9 cellular contexts compared by ENCODE assay signal in genomic region chr16:8866118-8866883, GRCh38. TPM values are rescaled to one million over a fixed set of nuclear protein-coding genes. Genes with fewer than 3 reads are reported as not detected.
A peak's percentile ranks its signal among the peaks of the same experiment; 100 is the strongest.
DNase-seq lines count a peak whose midpoint lies in the region; ATAC-seq lines count a peak whose summit lies in the region.
"Had no signal": no experiment of that assay in that cellular context is flagged by ENCODE, and none has a peak within 500 bp of the region (broad histone marks: within the 10 kb centered on the region; RNA-seq: fewer than 3 reads in every experiment).

No MANE protein-coding gene starts in this region.

- no peak for ATAC-seq in activated T-helper 17 cell treated with anti-CD3 and anti-CD28 coated beads, Interleukin-2, amount 50 U/mL, for 72 hours (replicated peaks)
- ATAC-seq in right cardiac atrium (peak; percentile 11 to 21), HG03460 (IDR thresholded peaks at IDR 0.05; ENCODE audit: unreplicated experiment) (no peak)

- intact Hi-C loops in right cardiac atrium (cut with DNase I) = loop anchor here in 1 of 4 donors (10.0 kb wide), 1 partner anchor 72 kb away; the partner anchor contains the start of genes PMM2 and TMEM186

- peak overlapping the region; percentile 12 for H3K27ac Mint-ChIP-seq in activated T-helper 17 cell treated with anti-CD3 and anti-CD28 coated beads, Interleukin-2, amount 50 U/mL, for 72 hours

- H3K36me3 ChIP-seq in H7 (replicated peaks; ENCODE audit: control insufficient read depth, insufficient read depth, low read length) = peaks cover 1% of the 10 kb centered on the region

- H3K27me3 Mint-ChIP-seq in activated T-helper 17 cell treated with anti-CD3 and anti-CD28 coated beads, Interleukin-2, amount 50 U/mL, for 72 hours = no peaks in the 10 kb centered on the region

- H3K9me3 ChIP-seq in right cardiac atrium (ENCODE audit: control insufficient read depth, low read length) = no peaks in the 10 kb centered on the region

- peak overlapping the region; percentile 83 for H3K4me3 ChIP-seq in H7 (ENCODE audit: insufficient read depth, low read depth, low read length)
- H3K4me3 ChIP-seq in right cardiac atrium (ENCODE audit: low read length) = peak overlapping the region; percentile 93

- H3K4me1 Mint-ChIP-seq in activated T-helper 17 cell treated with anti-CD3 and anti-CD28 coated beads, Interleukin-2, amount 50 U/mL, for 72 hours = peaks cover 33% of the 10 kb centered on the region

- H3K27ac ChIP-seq in right cardiac atrium (ENCODE audit: low read length) = peak overlapping the region; percentile 53

- WGBS in right cardiac atrium = 18% methylated on average over 30 of the region's 30 CpGs

- peak overlapping the region; percentile 95 for H3K4me3 Mint-ChIP-seq in activated T-helper 17 cell treated with anti-CD3 and anti-CD28 coated beads, Interleukin-2, amount 50 U/mL, for 72 hours

- DNase-seq in H7 (peak; percentile 98), right cardiac atrium (peak; percentile 73 to 89 (median 86)), retina (peak; percentile 79), germinal center (ENCODE audit: low spot score) (no peak), dermis blood vessel endothelial cell (no peak), EL (no peak)

- H3K27me3 ChIP-seq in H7 (ENCODE audit: control insufficient read depth, insufficient read depth, low read length) (no peaks in the 10 kb centered on the region), right cardiac atrium (ENCODE audit: control insufficient read depth, insufficient read depth) (no peaks in the 10 kb centered on the region)

- no peaks in the 10 kb centered on the region for H3K9me3 Mint-ChIP-seq in activated T-helper 17 cell treated with anti-CD3 and anti-CD28 coated beads, Interleukin-2, amount 50 U/mL, for 72 hours

- peaks cover 31% of the 10 kb centered on the region for H3K4me1 ChIP-seq in right cardiac atrium (ENCODE audit: control insufficient read depth, insufficient read depth, low read length)

- H3K36me3 Mint-ChIP-seq in activated T-helper 17 cell treated with anti-CD3 and anti-CD28 coated beads, Interleukin-2, amount 50 U/mL, for 72 hours (ENCODE audit: low read depth) = peaks cover 27% of the 10 kb centered on the region

RNA-seq across cellular contexts. Expression of gene CARHSP1, which starts 2.5 kb away (rescaled TPM):
- 324 and 345 TPM in 2 replicates for total RNA-seq in H7 (2014; rRNA removed; shearing (Covaris generic))
- 100 to 1,000 TPM in 1 of 2 donors, 10 to 100 TPM in 1; 98.6 to 115 TPM for total RNA-seq in activated T-helper 17 cell treated with anti-CD3 and anti-CD28 coated beads, Interleukin-2, amount 50 U/mL, for 72 hours
- 10 to 100 TPM; 28.6 to 37.2 (median 35.0) TPM for total RNA-seq in right cardiac atrium
- 75.0 TPM for polyA plus RNA-seq in right cardiac atrium
- 157 and 172 TPM in 2 replicates for total RNA-seq in dermis blood vessel endothelial cell

RNA-seq across cellular contexts. Expression of gene LITAFD, which starts 15.8 kb away (rescaled TPM):
- total RNA-seq in H7 (2014; rRNA removed; shearing (Covaris generic)) = not detected in 2 replicates
- not detected for total RNA-seq in activated T-helper 17 cell treated with anti-CD3 and anti-CD28 coated beads, Interleukin-2, amount 50 U/mL, for 72 hours
- not detected for total RNA-seq in right cardiac atrium
- not detected for polyA plus RNA-seq in right cardiac atrium
- not detected in 2 replicates for total RNA-seq in dermis blood vessel endothelial cell
- total RNA-seq: RPMI7951 had no signal

Comparison
In these comparisons a context has a peak if more than half of its experiments do, and no peak if none do; other contexts are left out.
1. DNase-seq: peak in H7 (single experiment), right cardiac atrium (3 of 3) and retina (single experiment); none in germinal center (single experiment), dermis blood vessel endothelial cell (single experiment) and EL (single experiment).
2. ATAC-seq: peak in right cardiac atrium (2 of 2); none in activated T-helper 17 cell treated with anti-CD3 and anti-CD28 coated beads, Interleukin-2, amount 50 U/mL, for 72 hours (single experiment) and HG03460 (single experiment).